Comparison of ENCODE assay signal across 9 cellular contexts in genomic region chr7:3259711-3260424, GRCh38. TPM values are rescaled to one million over a fixed set of nuclear protein-coding genes. Genes with fewer than 3 reads are reported as not detected.
DNase-seq lines count a peak whose midpoint lies in the region; ATAC-seq and TF ChIP-seq lines count a peak whose summit lies in the region.
"Had no signal": no experiment of that assay in that cellular context is flagged by ENCODE, and none has a peak within 500 bp of the region (broad histone marks: within the 10 kb centered on the region; RNA-seq: fewer than 3 reads in every experiment).

No MANE protein-coding gene starts in this region.

- no peaks in the 10 kb centered on the region for H3K36me3 ChIP-seq in upper lobe of right lung

- DNase-seq in activated naive CD4-positive, alpha-beta T cell treated with anti-CD3 and anti-CD28 coated beads for 36 hours: no peak
- DNase-seq in activated naive CD4-positive, alpha-beta T cell treated with anti-CD3 and anti-CD28 coated beads, Interleukin-2, amount 50 U/mL, for 16 hours: no peak
- peak; percentile 56 for DNase-seq in astrocyte of the hippocampus (ENCODE audit: low read depth, low spot score)
- no peak for DNase-seq in mesothelial cell of epicardium (ENCODE audit: low spot score in 2 of 2, unreplicated experiment in 2 of 2)
- no peak for DNase-seq in upper lobe of right lung
- DNase-seq in SW480 (ENCODE audit: low spot score): no peak
- no peak for DNase-seq in NCI-H446 (lab: John Stamatoyannopoulos, UW)
- DNase-seq: C1 segment of cervical spinal cord had no signal

- ATAC-seq in upper lobe of right lung (no peak), GM21447 (IDR thresholded peaks at IDR 0.05; ENCODE audit: unreplicated experiment) (no peak)

- no peak for TF ChIP-seq CTCF in mesothelial cell of epicardium (IDR thresholded peaks at IDR 0.05; ENCODE audit: unreplicated experiment)
- TF ChIP-seq CTCF in upper lobe of right lung (IDR thresholded peaks at IDR 0.05): no peak

- peaks cover 6% of the 10 kb centered on the region for H3K27me3 Mint-ChIP-seq in activated naive CD4-positive, alpha-beta T cell treated with anti-CD3 and anti-CD28 coated beads for 36 hours (ENCODE audit: low read depth)
- no peaks in the 10 kb centered on the region for H3K27me3 Mint-ChIP-seq in mesothelial cell of epicardium (ENCODE audit: low read depth)

- intact Hi-C loops in activated naive CD4-positive, alpha-beta T cell treated with anti-CD3 and anti-CD28 coated beads for 36 hours (cut with micrococcal nuclease): no loop called here
- intact Hi-C loops in upper lobe of right lung (cut with DNase I): no loop called here

- no peaks in the 10 kb centered on the region for H3K4me1 Mint-ChIP-seq in activated naive CD4-positive, alpha-beta T cell treated with anti-CD3 and anti-CD28 coated beads for 36 hours (ENCODE audit: low read depth)
- H3K4me1 Mint-ChIP-seq in mesothelial cell of epicardium: peaks cover 49% of the 10 kb centered on the region

- peak overlapping the region; percentile 13 for H3K4me3 Mint-ChIP-seq in activated naive CD4-positive, alpha-beta T cell treated with anti-CD3 and anti-CD28 coated beads for 36 hours
- H3K4me3 Mint-ChIP-seq in mesothelial cell of epicardium: peak overlapping the region; percentile 69

- H3K36me3 Mint-ChIP-seq in activated naive CD4-positive, alpha-beta T cell treated with anti-CD3 and anti-CD28 coated beads for 36 hours (ENCODE audit: low read depth): no peaks in the 10 kb centered on the region
- no peaks in the 10 kb centered on the region for H3K36me3 Mint-ChIP-seq in mesothelial cell of epicardium

- H3K27ac ChIP-seq in upper lobe of right lung: peak overlapping the region; percentile 30

- CTCF ChIA-PET in activated naive CD4-positive, alpha-beta T cell treated with anti-CD3 and anti-CD28 coated beads for 36 hours (lab: Charles Lee): no interaction called here

- H3K9me3 ChIP-seq in upper lobe of right lung: no peaks in the 10 kb centered on the region

- H3K9me3 Mint-ChIP-seq in activated naive CD4-positive, alpha-beta T cell treated with anti-CD3 and anti-CD28 coated beads for 36 hours: no peaks in the 10 kb centered on the region
- H3K9me3 Mint-ChIP-seq in mesothelial cell of epicardium: peaks cover 4% of the 10 kb centered on the region

- no peak overlapping the region for H3K27ac Mint-ChIP-seq in activated naive CD4-positive, alpha-beta T cell treated with anti-CD3 and anti-CD28 coated beads for 36 hours
- H3K27ac Mint-ChIP-seq in mesothelial cell of epicardium: peak overlapping the region; percentile 95

- peak overlapping the region; percentile 41 for H3K4me3 ChIP-seq in upper lobe of right lung

- no peaks in the 10 kb centered on the region for H3K27me3 ChIP-seq in upper lobe of right lung

- H3K4me1 ChIP-seq in upper lobe of right lung: no peaks in the 10 kb centered on the region

RNA-seq across cellular contexts. Expression of gene SDK1, which starts 41.2 kb away (rescaled TPM):
- 1 to 10 TPM; 1.3 to 2.0 TPM for total RNA-seq in activated naive CD4-positive, alpha-beta T cell treated with anti-CD3 and anti-CD28 coated beads for 36 hours
- total RNA-seq in mesothelial cell of epicardium: 12.8 to 17.2 TPM (median 15.1 TPM) in 3 replicates
- total RNA-seq in upper lobe of right lung: 10.4 TPM
